In the genomic region with DNA sequence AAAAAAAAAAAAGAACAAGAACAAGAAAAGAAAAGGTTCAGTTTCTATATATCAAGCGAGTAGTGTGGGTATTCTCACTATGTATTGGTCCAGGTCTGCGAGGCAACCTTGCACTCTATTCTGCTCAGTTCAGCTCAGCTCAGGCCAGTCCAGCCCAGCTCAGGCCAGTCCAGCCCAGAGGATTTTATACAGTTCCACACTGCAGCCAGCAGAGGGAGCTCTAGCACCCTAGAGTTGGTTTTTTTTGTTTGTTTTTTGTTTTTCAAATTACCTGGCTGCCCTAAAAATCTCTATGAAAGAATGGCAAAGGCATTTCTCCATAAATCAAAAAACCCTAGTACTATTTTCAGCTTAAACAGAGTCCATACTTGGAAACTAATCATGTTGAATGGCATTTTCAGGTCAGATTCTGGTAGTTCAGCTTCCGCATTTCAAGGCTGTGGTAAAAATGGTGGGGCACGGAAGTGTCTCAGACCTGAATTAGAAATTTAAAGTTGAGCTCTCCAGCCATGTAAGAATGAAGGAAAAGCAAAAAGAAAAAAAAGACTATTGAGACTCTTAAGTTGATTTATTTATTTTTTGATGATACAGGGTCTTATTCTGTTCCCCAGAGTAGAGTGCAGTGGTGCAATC, we compare ENCODE assay signal across 8 cellular contexts. TPM values are rescaled to one million over a fixed set of nuclear protein-coding genes. Genes with fewer than 3 reads are reported as not detected.
DNase-seq lines count a peak whose midpoint lies in the region; ATAC-seq and TF ChIP-seq lines count a peak whose summit lies in the region.

No MANE protein-coding gene starts in this region.

- no peaks in the 10 kb centered on the region for H3K4me1 Mint-ChIP-seq in mesothelial cell of epicardium

- no peak for DNase-seq in AG04450 (ENCODE audit: low read depth, low spot score)
- peak; percentile 32 for DNase-seq in NCI-H1105 treated with DMSO at 0.1 percent for 48 hours (lab: John Stamatoyannopoulos, UW)
- peak; percentile 32 to 33 for DNase-seq in activated CD4-positive, alpha-beta T cell treated with anti-CD3 and anti-CD28 coated beads for 4 hours
- DNase-seq in effector CD8-positive, alpha-beta T cell (lab: John Stamatoyannopoulos, UW), result peak; percentile 38
- peak in 1 of 2 experiments; percentile 66 for DNase-seq in mesothelial cell of epicardium (ENCODE audit: low spot score in 2 of 2, unreplicated experiment in 2 of 2)
- DNase-seq in upper lobe of left lung, result peak in 1 of 2 donors; percentile 56
- no peak for DNase-seq in UCSD-AML1 (lab: John Stamatoyannopoulos, UW; ENCODE audit: unreplicated experiment)

- H3K27me3 ChIP-seq in AG04450 (ENCODE audit: control insufficient read depth, insufficient read depth, low read length) (no peaks in the 10 kb centered on the region), upper lobe of left lung (no peaks in the 10 kb centered on the region)

- H3K4me3 Mint-ChIP-seq in mesothelial cell of epicardium, result no peak overlapping the region

- no peak overlapping the region for H3K4me3 ChIP-seq in AG04450 (ENCODE audit: low read depth, low read length)
- H3K4me3 ChIP-seq in upper lobe of left lung, result no peak overlapping the region

- H3K27ac ChIP-seq in AG04450 (ENCODE audit: low read depth, low read length) (no peak overlapping the region), upper lobe of left lung (no peak overlapping the region)

- POLR2A ChIA-PET in AG04450 (lab: Yijun Ruan, JAX), result interaction anchor here (0.6 to 1.9 kb wide), 4 partner anchors 70 to 313 kb away, joined by 3 to 7 read pairs (median 5); partner anchors contain the start of gene CYCS

- peak; percentile 90 for TF ChIP-seq CTCF in AG04450 (IDR thresholded peaks at IDR 0.05; ENCODE audit: low read depth, low read length)
- TF ChIP-seq CTCF in GM12874 (IDR thresholded peaks at IDR 0.05; ENCODE audit: insufficient read depth, low read depth, low read length), result peak; percentile 81
- TF ChIP-seq CTCF in mesothelial cell of epicardium (IDR thresholded peaks at IDR 0.05; ENCODE audit: unreplicated experiment), result peak; percentile 91
- peak; percentile 64 to 91 (median 76) for TF ChIP-seq CTCF in upper lobe of left lung (IDR thresholded peaks at IDR 0.05)

- WGBS in upper lobe of left lung, 2 donors, result 63 to 66% methylated on average over 4 of the region's 4 CpGs

- no peaks in the 10 kb centered on the region for H3K9me3 Mint-ChIP-seq in mesothelial cell of epicardium

- ATAC-seq in upper lobe of left lung (ENCODE audit: low FRiP score in 2 of 2), result peak; percentile 88 to 91

- no peaks in the 10 kb centered on the region for H3K4me1 ChIP-seq in upper lobe of left lung

- H3K27ac Mint-ChIP-seq in mesothelial cell of epicardium, result no peak overlapping the region

- H3K27me3 Mint-ChIP-seq in mesothelial cell of epicardium (ENCODE audit: low read depth), result no peaks in the 10 kb centered on the region

- peaks cover 0 to 26% (median 6%) of the 10 kb centered on the region in 4 donors for H3K36me3 ChIP-seq in upper lobe of left lung

- H3K9me3 ChIP-seq in AG04450 (ENCODE audit: control insufficient read depth, insufficient read depth, low read length) (no peaks in the 10 kb centered on the region), upper lobe of left lung (no peaks in the 10 kb centered on the region)

- H3K36me3 Mint-ChIP-seq in mesothelial cell of epicardium, result no peaks in the 10 kb centered on the region

- no peak for TF ChIP-seq POLR2A in upper lobe of left lung (IDR thresholded peaks at IDR 0.05)

- CTCF ChIA-PET in AG04450 (lab: Charles Lee), result interaction anchor here (0.5 to 9.1 kb wide), 122 partner anchors 9 to 1612 kb away, joined by 3 to 328 read pairs (median 5); partner anchors contain the start of gene OSBPL3

- TF ChIP-seq EP300 in upper lobe of left lung (IDR thresholded peaks at IDR 0.05), result no peak

RNA-seq across cellular contexts. Expression of gene GSDME, which starts 55.2 kb away (rescaled TPM):
- polyA plus RNA-seq in AG04450 (2011; rRNA removed), result 58.3 and 63.8 TPM in 2 replicates
- 55.3 and 77.2 TPM in 2 replicates for polyA minus RNA-seq in AG04450 (2011; rRNA and poly(A)+ RNA removed)
- total RNA-seq in mesothelial cell of epicardium, result 9.3 to 10.2 TPM (median 9.8 TPM) in 3 replicates
- 10 to 100 TPM in 2 of 6 donors, 1 to 10 TPM in 4; 3.8 to 41.9 (median 7.5) TPM for total RNA-seq in upper lobe of left lung

Comparison
In these comparisons a context has a peak if more than half of its experiments do, and no peak if none do; other contexts are left out.
1. DNase-seq: peak in NCI-H1105 treated with DMSO at 0.1 percent for 48 hours (single experiment), activated CD4-positive, alpha-beta T cell treated with anti-CD3 and anti-CD28 coated beads for 4 hours (2 of 2) and effector CD8-positive, alpha-beta T cell (single experiment); none in AG04450 (single experiment) and UCSD-AML1 (single experiment).
2. Peak in every context shown above with its lines, with median percentiles within 50 percentile points of each other: CTCF ChIP-seq.